13 cellular contexts compared by ENCODE assay signal in genomic region chr21:19228241-19228640, GRCh38.
"Had no signal": no experiment of that assay in that cellular context is flagged by ENCODE, and none has a peak within 500 bp of the region (broad histone marks: within the 10 kb centered on the region; RNA-seq: fewer than 3 reads in every experiment).

No MANE protein-coding gene starts in this region.

- DNase-seq: activated CD4-positive, alpha-beta T cell treated with anti-CD3 and anti-CD28 coated beads for 1 hour; activated CD4-positive, alpha-beta T cell treated with anti-CD3 and anti-CD28 coated beads, Interleukin-2, amount 50 U/mL, for 48 hours; activated CD8-positive, alpha-beta memory T cell treated with anti-CD3 and anti-CD28 coated beads, Interleukin-2, amount 10 ng/mL, durations not matched to agents 7 days and 5 days; activated effector memory CD4-positive, alpha-beta T cell treated with anti-CD3 and anti-CD28 coated beads, Interleukin-2, amount 50 U/mL, for 16 hours; activated T-cell treated with anti-CD3 and anti-CD28 coated beads, Interleukin-2, amount 50 U/mL, for 4 hours; aorta; esophagus squamous epithelium; foreskin fibroblast; left lung; stimulated activated CD4-positive, alpha-beta T cell treated with anti-CD3 and anti-CD28 coated beads, Interleukin-12 subunit alpha, Interleukin-12 subunit beta, amount 100 ng/mL, for 4 hours; stimulated activated CD8-positive, alpha-beta memory T cell treated with anti-CD3 and anti-CD28 coated beads, Interleukin-4, amount 100 ng/mL, for 48 hours; T1000; upper lobe of right lung had no signal

- H3K27me3 ChIP-seq: esophagus squamous epithelium, left lung, upper lobe of right lung had no signal

- H3K4me1 ChIP-seq: esophagus squamous epithelium, left lung, upper lobe of right lung had no signal

- H3K27ac ChIP-seq: esophagus squamous epithelium, left lung, upper lobe of right lung had no signal

- H3K9me3 ChIP-seq: esophagus squamous epithelium, left lung, upper lobe of right lung had no signal

- H3K4me3 ChIP-seq: esophagus squamous epithelium, left lung, upper lobe of right lung had no signal

- H3K36me3 ChIP-seq: esophagus squamous epithelium, left lung, upper lobe of right lung had no signal
